In the genomic region with DNA sequence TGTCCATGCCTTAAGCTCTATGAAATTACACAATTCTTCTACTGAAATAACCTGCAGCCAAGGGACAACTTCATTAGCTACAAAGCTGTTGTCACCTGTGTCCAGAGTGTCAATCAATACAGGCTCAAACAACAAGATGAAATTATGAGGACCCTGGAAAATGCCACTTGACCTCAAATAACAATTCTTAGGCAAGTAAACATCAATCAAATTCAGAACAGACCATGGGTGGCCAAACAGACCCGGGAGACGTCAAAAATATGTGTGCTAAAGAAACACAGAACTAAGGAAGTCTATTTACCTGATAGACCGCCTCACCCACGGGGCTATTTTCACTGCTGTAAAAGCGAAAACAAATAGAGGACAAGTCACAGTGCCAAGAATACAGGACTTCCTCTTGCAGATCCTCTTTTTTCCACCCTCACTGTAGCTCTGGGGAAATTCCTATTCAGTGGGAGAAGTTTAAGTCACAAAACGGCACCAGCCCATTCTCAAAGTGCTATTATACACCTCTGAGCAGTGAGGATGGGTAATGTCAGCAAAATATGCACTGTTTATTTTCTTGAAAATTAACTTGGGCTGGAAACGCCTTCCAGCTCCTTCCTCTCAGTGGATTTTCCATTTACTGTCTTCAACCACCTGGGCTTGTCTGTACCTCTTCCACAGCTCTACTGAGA, we compare ENCODE assay signal across 9 cellular contexts. TPM values are rescaled to one million over a fixed set of nuclear protein-coding genes. Genes with fewer than 3 reads are reported as not detected.
DNase-seq lines count a peak whose midpoint lies in the region; ATAC-seq and TF ChIP-seq lines count a peak whose summit lies in the region.
"Had no signal": no experiment of that assay in that cellular context is flagged by ENCODE, and none has a peak within 500 bp of the region (broad histone marks: within the 10 kb centered on the region; RNA-seq: fewer than 3 reads in every experiment).

No MANE protein-coding gene starts in this region.

- H3K27ac ChIP-seq in OCI-LY3 (ENCODE audit: low read length) = peak overlapping the region; percentile 79
- H3K27ac ChIP-seq in gastrocnemius medialis = peak overlapping the region; percentile 50 to 88 (median 83)
- no peak overlapping the region for H3K27ac ChIP-seq in WERI-Rb-1
- H3K27ac ChIP-seq: ovary had no signal

- H3K79me2 ChIP-seq in OCI-LY3 (ENCODE audit: low read length) = peaks cover 78% of the 10 kb centered on the region

- intact Hi-C loops in gastrocnemius medialis (cut with DNase I; ENCODE audit: low total_unique reads) = no loop called here

- in situ Hi-C loops in gastrocnemius medialis (cut with MboI; ENCODE audit: low sequenced_read_pairs in 4 of 4) = no loop called here

- H3K4me2 ChIP-seq in OCI-LY3 (ENCODE audit: low read length) = peak overlapping the region; percentile 84

- DNase-seq in NCI-H1417 (lab: John Stamatoyannopoulos, UW) = peak in 2 of 3 experiments; percentile 42 to 86
- DNase-seq in NCI-H1417 treated with DMSO at 0.1 percent for 48 hours (lab: John Stamatoyannopoulos, UW) = no peak
- DNase-seq in fibroblast of pulmonary artery (ENCODE audit: low read depth) = no peak
- DNase-seq in gastrocnemius medialis = no peak
- DNase-seq in WERI-Rb-1 = no peak

- H4K20me1 ChIP-seq in OCI-LY3 (ENCODE audit: insufficient read depth, low read length) = peaks cover 49% of the 10 kb centered on the region

- H3K4me3 ChIP-seq in OCI-LY3 (ENCODE audit: low read length) = peak overlapping the region; percentile 84
- peak overlapping the region; percentile 78 for H3K4me3 ChIP-seq in fibroblast of pulmonary artery (replicated peaks; ENCODE audit: low read depth, low read length)
- H3K4me3 ChIP-seq in gastrocnemius medialis = peak overlapping the region in 1 of 4 donors; percentile 25
- no peak overlapping the region for H3K4me3 ChIP-seq in WERI-Rb-1 (ENCODE audit: low read depth, low read length)

- TF ChIP-seq POLR2A in gastrocnemius medialis (IDR thresholded peaks at IDR 0.05) = no peak

- no peaks in the 10 kb centered on the region for H3K27me3 ChIP-seq in OCI-LY3 (ENCODE audit: low read depth, low read length)
- H3K27me3 ChIP-seq in gastrocnemius medialis = peaks cover 0 to 5% (median 0%) of the 10 kb centered on the region in 3 donors
- H3K27me3 ChIP-seq in WERI-Rb-1 (ENCODE audit: insufficient read depth, low read depth, severe bottlenecking) = no peaks in the 10 kb centered on the region
- H3K27me3 ChIP-seq: ovary had no signal

- H3K9ac ChIP-seq in OCI-LY3 (ENCODE audit: low read length) = peak overlapping the region; percentile 89

- no peak for TF ChIP-seq CTCF in OCI-LY3 (IDR thresholded peaks at IDR 0.05; ENCODE audit: low read depth, low read length)
- no peak for TF ChIP-seq CTCF in fibroblast of pulmonary artery (IDR thresholded peaks at IDR 0.05; ENCODE audit: low read length, missing control alignments)
- TF ChIP-seq CTCF in gastrocnemius medialis (IDR thresholded peaks at IDR 0.05 in 4 of 5, conservative IDR thresholded peaks at IDR 0.05 in 1 of 5) = no peak
- TF ChIP-seq CTCF in WERI-Rb-1 (IDR thresholded peaks at IDR 0.05; ENCODE audit: low read depth, low read length) = no peak

- no peak overlapping the region for H2AFZ ChIP-seq in OCI-LY3 (ENCODE audit: low read depth, low read length)

- H3K4me1 ChIP-seq in OCI-LY3 (ENCODE audit: low read length) (peaks cover 48% of the 10 kb centered on the region), gastrocnemius medialis (peaks cover 0 to 11% of the 10 kb centered on the region in 2 donors)

- H3K36me3 ChIP-seq in OCI-LY3 (replicated peaks; ENCODE audit: low read depth, low read length) (peaks cover 16% of the 10 kb centered on the region), gastrocnemius medialis (no peaks in the 10 kb centered on the region), WERI-Rb-1 (no peaks in the 10 kb centered on the region)
- H3K36me3 ChIP-seq: ovary had no signal

- H3K9me3 ChIP-seq in OCI-LY3 (ENCODE audit: insufficient read depth, low read length) (no peaks in the 10 kb centered on the region), gastrocnemius medialis (no peaks in the 10 kb centered on the region), WERI-Rb-1 (ENCODE audit: severe bottlenecking) (no peaks in the 10 kb centered on the region)
- H3K9me3 ChIP-seq: ovary had no signal

- ATAC-seq in gastrocnemius medialis (peak; percentile 11 to 19), HG03439 (IDR thresholded peaks at IDR 0.05; ENCODE audit: unreplicated experiment) (no peak), GM21737 (IDR thresholded peaks at IDR 0.05; ENCODE audit: unreplicated experiment) (no peak)

RNA-seq across cellular contexts. Expression of gene LITAF, which starts 2.7 kb away (rescaled TPM):
- 10 to 100 TPM; 11.2 to 30.1 (median 19.4) TPM for total RNA-seq in gastrocnemius medialis

Comparison
In these comparisons a context has a peak if more than half of its experiments do, and no peak if none do; other contexts are left out.
1. DNase-seq: peak in NCI-H1417 (2 of 3); none in NCI-H1417 treated with DMSO at 0.1 percent for 48 hours (single experiment), fibroblast of pulmonary artery (single experiment), gastrocnemius medialis (0 of 2) and WERI-Rb-1 (single experiment).
2. ATAC-seq: peak in gastrocnemius medialis (2 of 2); none in HG03439 (single experiment) and GM21737 (single experiment).